1 cellular context compared by ENCODE assay signal in the genomic region with DNA sequence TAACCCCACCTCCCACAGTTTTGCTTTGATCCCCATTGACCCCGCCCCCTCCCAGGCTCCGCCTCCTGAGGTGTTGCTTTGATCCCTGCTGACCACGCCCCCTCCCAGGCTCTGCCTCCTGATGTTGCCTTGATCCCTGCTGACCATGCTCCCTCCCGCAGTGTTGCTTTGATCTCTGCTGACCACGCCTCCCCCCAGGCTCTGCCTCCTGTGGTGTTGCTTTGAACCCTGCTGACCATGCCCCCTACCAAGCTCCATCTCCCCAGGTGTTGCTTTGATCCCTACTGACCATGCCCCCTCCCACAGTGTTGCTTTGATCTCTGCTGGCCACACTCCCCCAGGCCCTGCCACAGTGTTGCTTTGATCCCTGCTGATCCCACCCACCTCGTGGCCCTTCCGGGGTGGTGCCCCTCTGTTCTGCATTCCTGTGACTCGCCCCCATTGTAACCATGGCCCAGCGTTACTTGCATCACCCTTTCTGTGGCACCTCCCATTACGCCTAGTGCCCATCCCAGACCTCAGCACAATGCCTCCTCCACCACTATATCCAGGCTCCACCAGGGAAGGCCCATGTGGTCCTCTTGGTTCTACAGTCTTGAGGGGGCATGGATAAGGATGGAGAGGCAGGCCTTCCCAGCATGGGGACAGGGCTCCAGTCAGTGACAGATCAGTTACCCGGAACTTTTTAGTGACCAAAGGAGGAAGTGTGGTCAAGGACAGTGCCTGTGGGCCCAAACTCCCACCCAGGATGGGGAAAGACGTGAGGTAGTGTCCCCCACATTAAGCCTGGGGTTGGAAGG.
TF ChIP-seq lines count a peak whose summit lies in the region.

No MANE protein-coding gene starts in this region.

TF ChIP-seq in HepG2, 621 proteins besides CTCF, POLR2A, EP300 and RAD21 (continued from another document and continues in another):
- peak in 1 of 2 experiments; percentile 91; a peak in 3 of 4 replicates for TF ChIP-seq NR2F1 (CRISPR knock-in tag; IDR thresholded peaks at IDR 0.05)
- TF ChIP-seq, protein P1, sequence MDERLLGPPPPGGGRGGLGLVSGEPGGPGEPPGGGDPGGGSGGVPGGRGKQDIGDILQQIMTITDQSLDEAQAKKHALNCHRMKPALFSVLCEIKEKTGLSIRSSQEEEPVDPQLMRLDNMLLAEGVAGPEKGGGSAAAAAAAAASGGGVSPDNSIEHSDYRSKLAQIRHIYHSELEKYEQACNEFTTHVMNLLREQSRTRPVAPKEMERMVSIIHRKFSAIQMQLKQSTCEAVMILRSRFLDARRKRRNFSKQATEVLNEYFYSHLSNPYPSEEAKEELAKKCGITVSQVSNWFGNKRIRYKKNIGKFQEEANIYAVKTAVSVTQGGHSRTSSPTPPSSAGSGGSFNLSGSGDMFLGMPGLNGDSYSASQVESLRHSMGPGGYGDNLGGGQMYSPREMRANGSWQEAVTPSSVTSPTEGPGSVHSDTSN (CRISPR knock-in tag; IDR thresholded peaks at IDR 0.05), result peak; percentile 43; the same call in 1 of the 2 replicates
- peak; percentile 86 for TF ChIP-seq KLF15 (CRISPR knock-in tag; IDR thresholded peaks at IDR 0.05; ENCODE audit: borderline replicate concordance)
- TF ChIP-seq SRSF9 (IDR thresholded peaks at IDR 0.05; ENCODE audit: borderline replicate concordance, insufficient read depth, low read depth, low read length, poor library complexity, severe bottlenecking), result no peak
- TF ChIP-seq PCBP2 (optimal IDR thresholded peaks at IDR 0.05; ENCODE audit: low read depth, low read length, poor library complexity, severe bottlenecking), result no peak
- TF ChIP-seq, protein P2, sequence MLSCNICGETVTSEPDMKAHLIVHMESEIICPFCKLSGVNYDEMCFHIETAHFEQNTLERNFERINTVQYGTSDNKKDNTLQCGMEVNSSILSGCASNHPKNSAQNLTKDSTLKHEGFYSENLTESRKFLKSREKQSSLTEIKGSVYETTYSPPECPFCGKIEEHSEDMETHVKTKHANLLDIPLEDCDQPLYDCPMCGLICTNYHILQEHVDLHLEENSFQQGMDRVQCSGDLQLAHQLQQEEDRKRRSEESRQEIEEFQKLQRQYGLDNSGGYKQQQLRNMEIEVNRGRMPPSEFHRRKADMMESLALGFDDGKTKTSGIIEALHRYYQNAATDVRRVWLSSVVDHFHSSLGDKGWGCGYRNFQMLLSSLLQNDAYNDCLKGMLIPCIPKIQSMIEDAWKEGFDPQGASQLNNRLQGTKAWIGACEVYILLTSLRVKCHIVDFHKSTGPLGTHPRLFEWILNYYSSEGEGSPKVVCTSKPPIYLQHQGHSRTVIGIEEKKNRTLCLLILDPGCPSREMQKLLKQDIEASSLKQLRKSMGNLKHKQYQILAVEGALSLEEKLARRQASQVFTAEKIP (CRISPR knock-in tag; IDR thresholded peaks at IDR 0.05; ENCODE audit: borderline replicate concordance), result no peak
- TF ChIP-seq ZNF160 (CRISPR knock-in tag; IDR thresholded peaks at IDR 0.05), result 0 out of 2 replicates have a peak, but pooled peaks have one; percentile 32
- no peak for TF ChIP-seq ZNF17 (CRISPR knock-in tag; IDR thresholded peaks at IDR 0.05)
- peak; percentile 100 for TF ChIP-seq TRIM24 (CRISPR knock-in tag; IDR thresholded peaks at IDR 0.05)
- TF ChIP-seq, protein P3, sequence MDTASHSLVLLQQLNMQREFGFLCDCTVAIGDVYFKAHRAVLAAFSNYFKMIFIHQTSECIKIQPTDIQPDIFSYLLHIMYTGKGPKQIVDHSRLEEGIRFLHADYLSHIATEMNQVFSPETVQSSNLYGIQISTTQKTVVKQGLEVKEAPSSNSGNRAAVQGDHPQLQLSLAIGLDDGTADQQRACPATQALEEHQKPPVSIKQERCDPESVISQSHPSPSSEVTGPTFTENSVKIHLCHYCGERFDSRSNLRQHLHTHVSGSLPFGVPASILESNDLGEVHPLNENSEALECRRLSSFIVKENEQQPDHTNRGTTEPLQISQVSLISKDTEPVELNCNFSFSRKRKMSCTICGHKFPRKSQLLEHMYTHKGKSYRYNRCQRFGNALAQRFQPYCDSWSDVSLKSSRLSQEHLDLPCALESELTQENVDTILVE (CRISPR knock-in tag; IDR thresholded peaks at IDR 0.05), result 0 out of 2 replicates have a peak, but pooled peaks have one; percentile 37
- no peak for TF ChIP-seq GLI4 (CRISPR knock-in tag; IDR thresholded peaks at IDR 0.05; ENCODE audit: borderline replicate concordance)
- no peak for TF ChIP-seq MTA3 (CRISPR knock-in tag; IDR thresholded peaks at IDR 0.05)
- TF ChIP-seq DMAP1 (CRISPR knock-in tag; IDR thresholded peaks at IDR 0.05), result peak; percentile 80
- peak; percentile 96 for TF ChIP-seq ISL2 (CRISPR knock-in tag; IDR thresholded peaks at IDR 0.05)
- no peak for TF ChIP-seq NR2F2 (IDR thresholded peaks at IDR 0.05; ENCODE audit: borderline replicate concordance, low read depth)
- TF ChIP-seq, protein P4, sequence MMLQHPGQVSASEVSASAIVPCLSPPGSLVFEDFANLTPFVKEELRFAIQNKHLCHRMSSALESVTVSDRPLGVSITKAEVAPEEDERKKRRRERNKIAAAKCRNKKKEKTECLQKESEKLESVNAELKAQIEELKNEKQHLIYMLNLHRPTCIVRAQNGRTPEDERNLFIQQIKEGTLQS (CRISPR knock-in tag; IDR thresholded peaks at IDR 0.05), result peak; percentile 98
- peak; percentile 41; the same call in 1 of the 2 replicates for TF ChIP-seq MIER3 (CRISPR knock-in tag; IDR thresholded peaks at IDR 0.05; ENCODE audit: borderline replicate concordance)
- TF ChIP-seq SRY (CRISPR knock-in tag; IDR thresholded peaks at IDR 0.05), result no peak
- TF ChIP-seq ZNF552 (CRISPR knock-in tag; IDR thresholded peaks at IDR 0.05; ENCODE audit: borderline replicate concordance), result peak; percentile 75; the same call in 1 of the 2 replicates
- no peak for TF ChIP-seq TBP (CRISPR knock-in tag; IDR thresholded peaks at IDR 0.05)
- peak; percentile 61 for TF ChIP-seq ONECUT2 (CRISPR knock-in tag; IDR thresholded peaks at IDR 0.05)
- TF ChIP-seq, protein P5, sequence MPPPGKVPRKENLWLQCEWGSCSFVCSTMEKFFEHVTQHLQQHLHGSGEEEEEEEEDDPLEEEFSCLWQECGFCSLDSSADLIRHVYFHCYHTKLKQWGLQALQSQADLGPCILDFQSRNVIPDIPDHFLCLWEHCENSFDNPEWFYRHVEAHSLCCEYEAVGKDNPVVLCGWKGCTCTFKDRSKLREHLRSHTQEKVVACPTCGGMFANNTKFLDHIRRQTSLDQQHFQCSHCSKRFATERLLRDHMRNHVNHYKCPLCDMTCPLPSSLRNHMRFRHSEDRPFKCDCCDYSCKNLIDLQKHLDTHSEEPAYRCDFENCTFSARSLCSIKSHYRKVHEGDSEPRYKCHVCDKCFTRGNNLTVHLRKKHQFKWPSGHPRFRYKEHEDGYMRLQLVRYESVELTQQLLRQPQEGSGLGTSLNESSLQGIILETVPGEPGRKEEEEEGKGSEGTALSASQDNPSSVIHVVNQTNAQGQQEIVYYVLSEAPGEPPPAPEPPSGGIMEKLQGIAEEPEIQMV (CRISPR knock-in tag; IDR thresholded peaks at IDR 0.05; ENCODE audit: low read depth), result peak; percentile 92; the same call in 1 of the 2 replicates
- no peak; the same call in 1 of the 2 replicates for TF ChIP-seq ZNF547 (CRISPR knock-in tag; IDR thresholded peaks at IDR 0.05)
- TF ChIP-seq FLYWCH1 (CRISPR knock-in tag; IDR thresholded peaks at IDR 0.05), result no peak
- TF ChIP-seq, protein P6, sequence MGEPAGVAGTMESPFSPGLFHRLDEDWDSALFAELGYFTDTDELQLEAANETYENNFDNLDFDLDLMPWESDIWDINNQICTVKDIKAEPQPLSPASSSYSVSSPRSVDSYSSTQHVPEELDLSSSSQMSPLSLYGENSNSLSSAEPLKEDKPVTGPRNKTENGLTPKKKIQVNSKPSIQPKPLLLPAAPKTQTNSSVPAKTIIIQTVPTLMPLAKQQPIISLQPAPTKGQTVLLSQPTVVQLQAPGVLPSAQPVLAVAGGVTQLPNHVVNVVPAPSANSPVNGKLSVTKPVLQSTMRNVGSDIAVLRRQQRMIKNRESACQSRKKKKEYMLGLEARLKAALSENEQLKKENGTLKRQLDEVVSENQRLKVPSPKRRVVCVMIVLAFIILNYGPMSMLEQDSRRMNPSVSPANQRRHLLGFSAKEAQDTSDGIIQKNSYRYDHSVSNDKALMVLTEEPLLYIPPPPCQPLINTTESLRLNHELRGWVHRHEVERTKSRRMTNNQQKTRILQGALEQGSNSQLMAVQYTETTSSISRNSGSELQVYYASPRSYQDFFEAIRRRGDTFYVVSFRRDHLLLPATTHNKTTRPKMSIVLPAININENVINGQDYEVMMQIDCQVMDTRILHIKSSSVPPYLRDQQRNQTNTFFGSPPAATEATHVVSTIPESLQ (CRISPR knock-in tag; conservative IDR thresholded peaks at IDR 0.05), result no peak
- TF ChIP-seq GZF1 (CRISPR knock-in tag; IDR thresholded peaks at IDR 0.05), result 0 out of 2 replicates have a peak, but pooled peaks have one; percentile 56
- TF ChIP-seq, protein P7, sequence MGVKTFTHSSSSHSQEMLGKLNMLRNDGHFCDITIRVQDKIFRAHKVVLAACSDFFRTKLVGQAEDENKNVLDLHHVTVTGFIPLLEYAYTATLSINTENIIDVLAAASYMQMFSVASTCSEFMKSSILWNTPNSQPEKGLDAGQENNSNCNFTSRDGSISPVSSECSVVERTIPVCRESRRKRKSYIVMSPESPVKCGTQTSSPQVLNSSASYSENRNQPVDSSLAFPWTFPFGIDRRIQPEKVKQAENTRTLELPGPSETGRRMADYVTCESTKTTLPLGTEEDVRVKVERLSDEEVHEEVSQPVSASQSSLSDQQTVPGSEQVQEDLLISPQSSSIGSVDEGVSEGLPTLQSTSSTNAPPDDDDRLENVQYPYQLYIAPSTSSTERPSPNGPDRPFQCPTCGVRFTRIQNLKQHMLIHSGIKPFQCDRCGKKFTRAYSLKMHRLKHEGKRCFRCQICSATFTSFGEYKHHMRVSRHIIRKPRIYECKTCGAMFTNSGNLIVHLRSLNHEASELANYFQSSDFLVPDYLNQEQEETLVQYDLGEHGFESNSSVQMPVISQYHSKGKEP (CRISPR knock-in tag; IDR thresholded peaks at IDR 0.05), result no peak
- TF ChIP-seq ZBTB42 (CRISPR knock-in tag; IDR thresholded peaks at IDR 0.05), result no peak
- TF ChIP-seq, protein P8, sequence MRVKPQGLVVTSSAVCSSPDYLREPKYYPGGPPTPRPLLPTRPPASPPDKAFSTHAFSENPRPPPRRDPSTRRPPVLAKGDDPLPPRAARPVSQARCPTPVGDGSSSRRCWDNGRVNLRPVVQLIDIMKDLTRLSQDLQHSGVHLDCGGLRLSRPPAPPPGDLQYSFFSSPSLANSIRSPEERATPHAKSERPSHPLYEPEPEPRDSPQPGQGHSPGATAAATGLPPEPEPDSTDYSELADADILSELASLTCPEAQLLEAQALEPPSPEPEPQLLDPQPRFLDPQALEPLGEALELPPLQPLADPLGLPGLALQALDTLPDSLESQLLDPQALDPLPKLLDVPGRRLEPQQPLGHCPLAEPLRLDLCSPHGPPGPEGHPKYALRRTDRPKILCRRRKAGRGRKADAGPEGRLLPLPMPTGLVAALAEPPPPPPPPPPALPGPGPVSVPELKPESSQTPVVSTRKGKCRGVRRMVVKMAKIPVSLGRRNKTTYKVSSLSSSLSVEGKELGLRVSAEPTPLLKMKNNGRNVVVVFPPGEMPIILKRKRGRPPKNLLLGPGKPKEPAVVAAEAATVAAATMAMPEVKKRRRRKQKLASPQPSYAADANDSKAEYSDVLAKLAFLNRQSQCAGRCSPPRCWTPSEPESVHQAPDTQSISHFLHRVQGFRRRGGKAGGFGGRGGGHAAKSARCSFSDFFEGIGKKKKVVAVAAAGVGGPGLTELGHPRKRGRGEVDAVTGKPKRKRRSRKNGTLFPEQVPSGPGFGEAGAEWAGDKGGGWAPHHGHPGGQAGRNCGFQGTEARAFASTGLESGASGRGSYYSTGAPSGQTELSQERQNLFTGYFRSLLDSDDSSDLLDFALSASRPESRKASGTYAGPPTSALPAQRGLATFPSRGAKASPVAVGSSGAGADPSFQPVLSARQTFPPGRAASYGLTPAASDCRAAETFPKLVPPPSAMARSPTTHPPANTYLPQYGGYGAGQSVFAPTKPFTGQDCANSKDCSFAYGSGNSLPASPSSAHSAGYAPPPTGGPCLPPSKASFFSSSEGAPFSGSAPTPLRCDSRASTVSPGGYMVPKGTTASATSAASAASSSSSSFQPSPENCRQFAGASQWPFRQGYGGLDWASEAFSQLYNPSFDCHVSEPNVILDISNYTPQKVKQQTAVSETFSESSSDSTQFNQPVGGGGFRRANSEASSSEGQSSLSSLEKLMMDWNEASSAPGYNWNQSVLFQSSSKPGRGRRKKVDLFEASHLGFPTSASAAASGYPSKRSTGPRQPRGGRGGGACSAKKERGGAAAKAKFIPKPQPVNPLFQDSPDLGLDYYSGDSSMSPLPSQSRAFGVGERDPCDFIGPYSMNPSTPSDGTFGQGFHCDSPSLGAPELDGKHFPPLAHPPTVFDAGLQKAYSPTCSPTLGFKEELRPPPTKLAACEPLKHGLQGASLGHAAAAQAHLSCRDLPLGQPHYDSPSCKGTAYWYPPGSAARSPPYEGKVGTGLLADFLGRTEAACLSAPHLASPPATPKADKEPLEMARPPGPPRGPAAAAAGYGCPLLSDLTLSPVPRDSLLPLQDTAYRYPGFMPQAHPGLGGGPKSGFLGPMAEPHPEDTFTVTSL (CRISPR knock-in tag; IDR thresholded peaks at IDR 0.05; ENCODE audit: borderline replicate concordance), result no peak
- TF ChIP-seq CHCHD3 (CRISPR knock-in tag; IDR thresholded peaks at IDR 0.05), result no peak
- TF ChIP-seq ZSCAN29 (CRISPR knock-in tag; conservative IDR thresholded peaks at IDR 0.05), result peak; percentile 96
- peak; percentile 99 for TF ChIP-seq ETV5 (CRISPR knock-in tag; IDR thresholded peaks at IDR 0.05; ENCODE audit: borderline replicate concordance)
- TF ChIP-seq SIX4 (CRISPR knock-in tag; IDR thresholded peaks at IDR 0.05), result peak; percentile 88; the same call in 1 of the 2 replicates
- no peak for TF ChIP-seq ZNF432 (CRISPR knock-in tag; IDR thresholded peaks at IDR 0.05; ENCODE audit: borderline replicate concordance)
- peak; percentile 88 for TF ChIP-seq ZNF605 (CRISPR knock-in tag; IDR thresholded peaks at IDR 0.05)
- TF ChIP-seq, protein P9, sequence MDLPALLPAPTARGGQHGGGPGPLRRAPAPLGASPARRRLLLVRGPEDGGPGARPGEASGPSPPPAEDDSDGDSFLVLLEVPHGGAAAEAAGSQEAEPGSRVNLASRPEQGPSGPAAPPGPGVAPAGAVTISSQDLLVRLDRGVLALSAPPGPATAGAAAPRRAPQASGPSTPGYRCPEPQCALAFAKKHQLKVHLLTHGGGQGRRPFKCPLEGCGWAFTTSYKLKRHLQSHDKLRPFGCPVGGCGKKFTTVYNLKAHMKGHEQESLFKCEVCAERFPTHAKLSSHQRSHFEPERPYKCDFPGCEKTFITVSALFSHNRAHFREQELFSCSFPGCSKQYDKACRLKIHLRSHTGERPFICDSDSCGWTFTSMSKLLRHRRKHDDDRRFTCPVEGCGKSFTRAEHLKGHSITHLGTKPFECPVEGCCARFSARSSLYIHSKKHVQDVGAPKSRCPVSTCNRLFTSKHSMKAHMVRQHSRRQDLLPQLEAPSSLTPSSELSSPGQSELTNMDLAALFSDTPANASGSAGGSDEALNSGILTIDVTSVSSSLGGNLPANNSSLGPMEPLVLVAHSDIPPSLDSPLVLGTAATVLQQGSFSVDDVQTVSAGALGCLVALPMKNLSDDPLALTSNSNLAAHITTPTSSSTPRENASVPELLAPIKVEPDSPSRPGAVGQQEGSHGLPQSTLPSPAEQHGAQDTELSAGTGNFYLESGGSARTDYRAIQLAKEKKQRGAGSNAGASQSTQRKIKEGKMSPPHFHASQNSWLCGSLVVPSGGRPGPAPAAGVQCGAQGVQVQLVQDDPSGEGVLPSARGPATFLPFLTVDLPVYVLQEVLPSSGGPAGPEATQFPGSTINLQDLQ (CRISPR knock-in tag; IDR thresholded peaks at IDR 0.05), result peak; percentile 80; the same call in 1 of the 2 replicates
- TF ChIP-seq ZNF180 (CRISPR knock-in tag; IDR thresholded peaks at IDR 0.05; ENCODE audit: borderline replicate concordance, low read depth), result no peak
- no peak for TF ChIP-seq ZNF672 (CRISPR knock-in tag; IDR thresholded peaks at IDR 0.05)
- no peak for TF ChIP-seq ZNF7 (CRISPR knock-in tag; IDR thresholded peaks at IDR 0.05)
- peak; percentile 100 for TF ChIP-seq ZNF746 (CRISPR knock-in tag; IDR thresholded peaks at IDR 0.05)
- TF ChIP-seq KLF11 (CRISPR knock-in tag; IDR thresholded peaks at IDR 0.05), result no peak; the same call in 1 of the 2 replicates
